In genomic region chr17:45310380-45311324, GRCh38 we compare ENCODE assay signal across 1 cellular context.
TF ChIP-seq lines count a peak whose summit lies in the region.

No MANE protein-coding gene starts in this region.

TF ChIP-seq in K562, 482 proteins besides CTCF, POLR2A, EP300 and RAD21 (continued from another document):
- TF ChIP-seq ZNF778 (CRISPR knock-in tag; IDR thresholded peaks at IDR 0.05): no peak
- TF ChIP-seq ZNF143 (CRISPR knock-in tag; IDR thresholded peaks at IDR 0.05): no peak
